Comparison of ENCODE assay signal across 25 cellular contexts in the genomic region with DNA sequence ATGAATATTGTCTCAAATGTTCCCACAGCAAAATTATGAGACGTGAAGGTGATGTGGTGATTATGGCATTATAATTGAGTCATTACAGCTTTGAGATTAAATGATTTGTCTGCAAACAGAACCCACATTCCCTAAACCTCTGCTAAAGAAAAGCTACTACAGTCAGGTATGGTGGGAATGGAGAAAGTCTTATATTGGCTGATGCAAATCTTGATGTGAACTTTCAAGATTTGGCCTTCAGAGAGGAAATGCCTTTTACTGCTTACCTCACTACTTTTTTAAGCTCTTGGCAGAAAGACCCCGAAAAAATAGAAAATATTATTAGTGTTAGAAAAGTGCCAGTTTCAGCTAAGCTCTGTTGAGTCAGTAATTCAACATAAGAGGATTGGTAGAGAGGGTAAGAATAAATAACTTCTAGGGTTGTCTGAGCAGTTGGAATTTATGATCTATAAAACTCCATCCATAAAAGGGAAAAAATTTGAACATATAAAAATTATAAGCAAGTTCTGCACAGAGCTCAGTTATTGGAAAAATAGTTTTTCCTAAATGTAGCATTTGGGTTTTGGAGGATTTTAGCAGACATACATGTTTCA.
"Had no signal": no experiment of that assay in that cellular context is flagged by ENCODE, and none has a peak within 500 bp of the region (broad histone marks: within the 10 kb centered on the region; RNA-seq: fewer than 3 reads in every experiment).

No MANE protein-coding gene starts in this region.

- H3K4me1 ChIP-seq: left lung, lower lobe of right lung, parathyroid adenoma, psoas muscle, right atrium auricular region, right lobe of liver, thyroid gland, upper lobe of right lung had no signal

- DNase-seq: hypothalamus; islet precursor cell; left colon; left lung; lower lobe of right lung; mammary epithelial cell; mesenchymal stem cell; naive thymus-derived CD8-positive, alpha-beta T cell; nucleus accumbens; psoas muscle; right lobe of liver; stimulated activated CD4-positive, alpha-beta T cell treated with anti-CD3 and anti-CD28 coated beads, Interleukin-1b, Interleukin-23, amount 100 ng/mL, for 48 hours; stimulated activated CD4-positive, alpha-beta T cell treated with anti-CD3 and anti-CD28 coated beads, Interleukin-2, amount 100 ng/mL, for 48 hours; stimulated activated CD4-positive, alpha-beta T cell treated with anti-CD3 and anti-CD28 coated beads, Interleukin-4, amount 100 ng/mL, for 4 hours; stimulated activated CD8-positive, alpha-beta memory T cell treated with anti-CD3 and anti-CD28 coated beads, Interleukin-4, amount 100 ng/mL, for 48 hours; stimulated activated naive CD4-positive, alpha-beta T cell treated with Interleukin-2 at 50 U/mL for 16 hours; stimulated activated naive CD8-positive, alpha-beta T cell treated with anti-CD3 and anti-CD28 coated beads, Interleukin-15, amount 100 ng/mL, for 72 hours; substantia nigra; thyroid gland; trophoblast cell; upper lobe of right lung had no signal

- H3K36me3 ChIP-seq: left lung, lower lobe of right lung, right atrium auricular region, right lobe of liver, thyroid gland, upper lobe of right lung had no signal

- H3K27me3 ChIP-seq: left lung, right atrium auricular region, right lobe of liver, thyroid gland, upper lobe of right lung had no signal

- ATAC-seq: left colon; left lung; lower lobe of right lung; naive thymus-derived CD8-positive, alpha-beta T cell; psoas muscle; right lobe of liver; stimulated activated memory B cell treated with anti-CD40 and anti-IgM and Interleukin-4, amounts not matched to agents 10 μg/mL and 1 μg/mL and 100 μg/mL, for 72 hours; stimulated activated naive CD8-positive, alpha-beta T cell treated with anti-CD3 and anti-CD28 coated beads, Interleukin-15, amount 100 ng/mL, for 72 hours; upper lobe of right lung had no signal

- H3K27ac ChIP-seq: left lung, lower lobe of right lung, parathyroid adenoma, psoas muscle, right atrium auricular region, right lobe of liver, thyroid gland, upper lobe of right lung had no signal

- H3K4me3 ChIP-seq: left lung, lower lobe of right lung, psoas muscle, right atrium auricular region, right lobe of liver, smooth muscle cell, thyroid gland, upper lobe of right lung had no signal

- H3K9me3 ChIP-seq: lower lobe of right lung, psoas muscle, right atrium auricular region, right lobe of liver, thyroid gland, upper lobe of right lung had no signal
